8 cellular contexts compared by ENCODE assay signal in genomic region chr3:49277357-49277723, GRCh38. TPM values are rescaled to one million over a fixed set of nuclear protein-coding genes. Genes with fewer than 3 reads are reported as not detected.
DNase-seq lines count a peak whose midpoint lies in the region; ATAC-seq and TF ChIP-seq lines count a peak whose summit lies in the region.

No MANE protein-coding gene starts in this region.

- peak overlapping the region; percentile 87 for H3K27ac Mint-ChIP-seq in activated naive CD8-positive, alpha-beta T cell treated with anti-CD3 and anti-CD28 coated beads, Interleukin-2, amount 10 ng/mL, durations not matched to agents 7 days and 5 days

- peak overlapping the region; percentile 83 for H3K4me3 Mint-ChIP-seq in activated naive CD8-positive, alpha-beta T cell treated with anti-CD3 and anti-CD28 coated beads, Interleukin-2, amount 10 ng/mL, durations not matched to agents 7 days and 5 days

- H3K79me2 ChIP-seq in PC-9 (ENCODE audit: low read depth), result no peaks in the 10 kb centered on the region

- POLR2A ChIA-PET in activated naive CD8-positive, alpha-beta T cell treated with anti-CD3 and anti-CD28 coated beads, Interleukin-2, amount 10 ng/mL, durations not matched to agents 7 days and 5 days (lab: Charles Lee), result interaction anchor here (0.7 kb wide), 1 partner anchor 63 kb away, joined by 3 read pairs; no protein-coding TSS in a partner anchor
- POLR2A ChIA-PET in PC-9 (lab: Charles Lee; ENCODE audit: unreplicated experiment), result no interaction called here

- H3K27ac ChIP-seq in iPS DF 6.9 (ENCODE audit: low read length) (no peak overlapping the region), spleen (peak overlapping the region; percentile 88 to 94 (median 92)), SJCRH30 (no peak overlapping the region), PC-9 (no peak overlapping the region)

- no CpG with 5 or more reads among the region's 10 CpGs for WGBS in iPS DF 6.9 (ENCODE audit: insufficient coverage, insufficient read length)
- 16 to 24% (median 20%) methylated on average over 10 of the region's 10 CpGs for WGBS in spleen, 5 donors

- H3K36me3 Mint-ChIP-seq in activated naive CD8-positive, alpha-beta T cell treated with anti-CD3 and anti-CD28 coated beads, Interleukin-2, amount 10 ng/mL, durations not matched to agents 7 days and 5 days, result peaks cover 11% of the 10 kb centered on the region

- H3K4me1 ChIP-seq in iPS DF 6.9 (ENCODE audit: control insufficient read depth, insufficient read depth, low read length) (peaks cover 2% of the 10 kb centered on the region; the same call in 1 of the 2 replicates), spleen (peaks cover 10 to 44% (median 30%) of the 10 kb centered on the region in 6 donors), SJCRH30 (no peaks in the 10 kb centered on the region), PC-9 (replicated peaks; ENCODE audit: insufficient read depth) (no peaks in the 10 kb centered on the region)

- no peaks in the 10 kb centered on the region for H4K20me1 ChIP-seq in PC-9 (ENCODE audit: insufficient read depth)

- no peak for DNase-seq in H7
- no peak for DNase-seq in activated naive CD8-positive, alpha-beta T cell treated with anti-CD3 and anti-CD28 coated beads, Interleukin-2, amount 10 ng/mL, durations not matched to agents 7 days and 5 days
- no peak for DNase-seq in iPS DF 6.9 (ENCODE audit: low read depth, low spot score)
- DNase-seq in spleen, result no peak
- no peak for DNase-seq in D341Med (ENCODE audit: low spot score)
- DNase-seq in SJCRH30, result no peak
- no peak for DNase-seq in PC-9
- DNase-seq in head of caudate nucleus, result no peak

- peaks cover 24% of the 10 kb centered on the region for H3K4me1 Mint-ChIP-seq in activated naive CD8-positive, alpha-beta T cell treated with anti-CD3 and anti-CD28 coated beads, Interleukin-2, amount 10 ng/mL, durations not matched to agents 7 days and 5 days

- H3K36me3 ChIP-seq in H7 (replicated peaks; ENCODE audit: control insufficient read depth, insufficient read depth, low read length) (peaks cover 4% of the 10 kb centered on the region), iPS DF 6.9 (ENCODE audit: control insufficient read depth, insufficient read depth, low read length) (peaks cover 7% of the 10 kb centered on the region), spleen (peaks cover 0 to 64% (median 29%) of the 10 kb centered on the region in 6 donors), SJCRH30 (peaks cover 27% of the 10 kb centered on the region), PC-9 (ENCODE audit: low read depth) (peaks cover 7% of the 10 kb centered on the region; the same call in 1 of the 2 replicates)

- no TSS peak for BruUV-seq in PC-9 (replicated peaks; lab: Mats Ljungman, UMichigan)

- H3K4me2 ChIP-seq in PC-9, result no peak overlapping the region

- no peak for TF ChIP-seq POLR2A in spleen (IDR thresholded peaks at IDR 0.05)

- CTCF ChIA-PET in PC-9 (lab: Charles Lee), result no interaction called here

- no peak overlapping the region for H2AFZ ChIP-seq in PC-9

- ATAC-seq in activated naive CD8-positive, alpha-beta T cell treated with anti-CD3 and anti-CD28 coated beads, Interleukin-2, amount 10 ng/mL, durations not matched to agents 7 days and 5 days (ENCODE audit: low read depth), result no peak

- H3K9me2 ChIP-seq in PC-9 (ENCODE audit: insufficient read depth), result no peaks in the 10 kb centered on the region

- H3K27me3 ChIP-seq in H7 (ENCODE audit: control insufficient read depth, insufficient read depth, low read length) (no peaks in the 10 kb centered on the region), iPS DF 6.9 (ENCODE audit: control insufficient read depth, insufficient read depth, low read length) (no peaks in the 10 kb centered on the region; the same call in 1 of the 2 replicates), spleen (replicated peaks in 1 of 7) (no peaks in the 10 kb centered on the region), SJCRH30 (no peaks in the 10 kb centered on the region), PC-9 (ENCODE audit: insufficient read depth, low read depth) (no peaks in the 10 kb centered on the region)

- H3K9me3 Mint-ChIP-seq in activated naive CD8-positive, alpha-beta T cell treated with anti-CD3 and anti-CD28 coated beads, Interleukin-2, amount 10 ng/mL, durations not matched to agents 7 days and 5 days, result no peaks in the 10 kb centered on the region

- H3K4me3 ChIP-seq in H7 (ENCODE audit: insufficient read depth, low read depth, low read length), result peak overlapping the region; percentile 35
- H3K4me3 ChIP-seq in iPS DF 6.9 (ENCODE audit: low read length), result peak overlapping the region; percentile 29; the same call in 1 of the 2 replicates
- peak overlapping the region; percentile 9 to 67 (median 46) for H3K4me3 ChIP-seq in spleen
- H3K4me3 ChIP-seq in SJCRH30, result no peak overlapping the region
- H3K4me3 ChIP-seq in PC-9, result no peak overlapping the region

- H3K27me3 Mint-ChIP-seq in activated naive CD8-positive, alpha-beta T cell treated with anti-CD3 and anti-CD28 coated beads, Interleukin-2, amount 10 ng/mL, durations not matched to agents 7 days and 5 days, result no peaks in the 10 kb centered on the region

- H3F3A ChIP-seq in PC-9 (ENCODE audit: insufficient read depth, low read depth), result no peaks in the 10 kb centered on the region

- TF ChIP-seq CTCF in spleen (IDR thresholded peaks at IDR 0.05 in 8 of 11, conservative IDR thresholded peaks at IDR 0.05 in 3 of 11), result no peak
- no peak for TF ChIP-seq CTCF in PC-9 (conservative IDR thresholded peaks at IDR 0.05)

- intact Hi-C loops in spleen (cut with DNase I; ENCODE audit: low total_unique reads), result loop anchor here (5.0 kb wide), 1 partner anchor 105 kb away; the partner anchor contains the start of gene KLHDC8B
- intact Hi-C loops in PC-9 (cut with micrococcal nuclease; ENCODE audit: unreplicated experiment), result no loop called here
- intact Hi-C loops in head of caudate nucleus (cut with DNase I), result loop anchor here (5.0 kb wide), 1 partner anchor 105 kb away; the partner anchor contains the start of gene KLHDC8B

- H3K9me3 ChIP-seq in iPS DF 6.9 (ENCODE audit: control insufficient read depth, insufficient read depth, low read length) (no peaks in the 10 kb centered on the region), spleen (no peaks in the 10 kb centered on the region), SJCRH30 (replicated peaks) (no peaks in the 10 kb centered on the region), PC-9 (ENCODE audit: insufficient read depth, low read depth) (no peaks in the 10 kb centered on the region)

RNA-seq across cellular contexts. Expression of gene C3orf62, which starts 0.3 kb away (rescaled TPM):
- total RNA-seq in H7 (2014; rRNA removed; shearing (Covaris generic)), result 0.80 and 1.3 TPM in 2 replicates
- 10 to 100 TPM in 1 of 2 experiments, 1 to 10 TPM in 1; 8.1 to 10.9 TPM for total RNA-seq in activated naive CD8-positive, alpha-beta T cell treated with anti-CD3 and anti-CD28 coated beads, Interleukin-2, amount 10 ng/mL, durations not matched to agents 7 days and 5 days
- total RNA-seq in spleen (10 to 100 TPM in 3 of 7 donors, 1 to 10 TPM in 4; 7.6 to 15.0 (median 9.3) TPM), PC-9 (2021) (6.9 and 12.4 TPM in 2 replicates)
- polyA plus RNA-seq in spleen, result 1 to 10 TPM; 4.1 to 8.1 (median 8.0) TPM
- total RNA-seq in SJCRH30 (2014; rRNA removed; shearing (Covaris generic)), result 1.4 and 1.6 TPM in 2 replicates

Comparison
In these comparisons a context has a peak if more than half of its experiments do, and no peak if none do; other contexts are left out.
1. H3K4me3 ChIP-seq: peak in H7 (single experiment), iPS DF 6.9 (single experiment) and spleen (8 of 8); none in SJCRH30 (single experiment) and PC-9 (single experiment).
2. H3K27ac ChIP-seq: peak in spleen (8 of 8); none in iPS DF 6.9 (single experiment), SJCRH30 (single experiment) and PC-9 (single experiment).